In genomic region chr20:2663887-2664719, GRCh38 we compare ENCODE assay signal across 1 cellular context.
A peak's percentile ranks its signal among the peaks of the same experiment; 100 is the strongest.
TF ChIP-seq lines count a peak whose summit lies in the region.

Gene IDH3B, minus strand, starts transcription at chr20:2664216. Its CDS starts 28 bp downstream, at chr20:2664188.

TF ChIP-seq in HepG2, 621 proteins besides CTCF, POLR2A, EP300 and RAD21 (continued from another document and continues in another):
- no peak for TF ChIP-seq ZMAT5 (CRISPR knock-in tag; IDR thresholded peaks at IDR 0.05; ENCODE audit: borderline replicate concordance, low read depth)
- peak; percentile 98 for TF ChIP-seq SMAD3 (CRISPR knock-in tag; IDR thresholded peaks at IDR 0.05)
- TF ChIP-seq ZMYM3 (CRISPR knock-in tag; IDR thresholded peaks at IDR 0.05): peak; percentile 47
- TF ChIP-seq KAT2B (IDR thresholded peaks at IDR 0.05; ENCODE audit: borderline replicate concordance, low read depth, low read length): peak; percentile 20; the same call in 1 of the 2 replicates
- peak; percentile 91 for TF ChIP-seq ZNF709 (CRISPR knock-in tag; IDR thresholded peaks at IDR 0.05)
- TF ChIP-seq IRF9 (CRISPR knock-in tag; IDR thresholded peaks at IDR 0.05; ENCODE audit: borderline replicate concordance): peak; percentile 92
- TF ChIP-seq ZNF180 (CRISPR knock-in tag; IDR thresholded peaks at IDR 0.05; ENCODE audit: borderline replicate concordance, low read depth): no peak; the same call in 1 of the 2 replicates
- TF ChIP-seq HOXA5 (CRISPR knock-in tag; IDR thresholded peaks at IDR 0.05): peak; percentile 96
- TF ChIP-seq, protein P1, sequence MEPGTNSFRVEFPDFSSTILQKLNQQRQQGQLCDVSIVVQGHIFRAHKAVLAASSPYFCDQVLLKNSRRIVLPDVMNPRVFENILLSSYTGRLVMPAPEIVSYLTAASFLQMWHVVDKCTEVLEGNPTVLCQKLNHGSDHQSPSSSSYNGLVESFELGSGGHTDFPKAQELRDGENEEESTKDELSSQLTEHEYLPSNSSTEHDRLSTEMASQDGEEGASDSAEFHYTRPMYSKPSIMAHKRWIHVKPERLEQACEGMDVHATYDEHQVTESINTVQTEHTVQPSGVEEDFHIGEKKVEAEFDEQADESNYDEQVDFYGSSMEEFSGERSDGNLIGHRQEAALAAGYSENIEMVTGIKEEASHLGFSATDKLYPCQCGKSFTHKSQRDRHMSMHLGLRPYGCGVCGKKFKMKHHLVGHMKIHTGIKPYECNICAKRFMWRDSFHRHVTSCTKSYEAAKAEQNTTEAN (CRISPR knock-in tag; conservative IDR thresholded peaks at IDR 0.05): peak; percentile 67
- TF ChIP-seq ZNF558 (CRISPR knock-in tag; IDR thresholded peaks at IDR 0.05; ENCODE audit: borderline replicate concordance): no peak; the same call in 1 of the 2 replicates
- peak; percentile 87 for TF ChIP-seq GATA4 (IDR thresholded peaks at IDR 0.05; ENCODE audit: borderline replicate concordance, low read depth)
- peak; percentile 99 for TF ChIP-seq YEATS2 (CRISPR knock-in tag; IDR thresholded peaks at IDR 0.05; ENCODE audit: borderline replicate concordance)
- TF ChIP-seq, protein P2, sequence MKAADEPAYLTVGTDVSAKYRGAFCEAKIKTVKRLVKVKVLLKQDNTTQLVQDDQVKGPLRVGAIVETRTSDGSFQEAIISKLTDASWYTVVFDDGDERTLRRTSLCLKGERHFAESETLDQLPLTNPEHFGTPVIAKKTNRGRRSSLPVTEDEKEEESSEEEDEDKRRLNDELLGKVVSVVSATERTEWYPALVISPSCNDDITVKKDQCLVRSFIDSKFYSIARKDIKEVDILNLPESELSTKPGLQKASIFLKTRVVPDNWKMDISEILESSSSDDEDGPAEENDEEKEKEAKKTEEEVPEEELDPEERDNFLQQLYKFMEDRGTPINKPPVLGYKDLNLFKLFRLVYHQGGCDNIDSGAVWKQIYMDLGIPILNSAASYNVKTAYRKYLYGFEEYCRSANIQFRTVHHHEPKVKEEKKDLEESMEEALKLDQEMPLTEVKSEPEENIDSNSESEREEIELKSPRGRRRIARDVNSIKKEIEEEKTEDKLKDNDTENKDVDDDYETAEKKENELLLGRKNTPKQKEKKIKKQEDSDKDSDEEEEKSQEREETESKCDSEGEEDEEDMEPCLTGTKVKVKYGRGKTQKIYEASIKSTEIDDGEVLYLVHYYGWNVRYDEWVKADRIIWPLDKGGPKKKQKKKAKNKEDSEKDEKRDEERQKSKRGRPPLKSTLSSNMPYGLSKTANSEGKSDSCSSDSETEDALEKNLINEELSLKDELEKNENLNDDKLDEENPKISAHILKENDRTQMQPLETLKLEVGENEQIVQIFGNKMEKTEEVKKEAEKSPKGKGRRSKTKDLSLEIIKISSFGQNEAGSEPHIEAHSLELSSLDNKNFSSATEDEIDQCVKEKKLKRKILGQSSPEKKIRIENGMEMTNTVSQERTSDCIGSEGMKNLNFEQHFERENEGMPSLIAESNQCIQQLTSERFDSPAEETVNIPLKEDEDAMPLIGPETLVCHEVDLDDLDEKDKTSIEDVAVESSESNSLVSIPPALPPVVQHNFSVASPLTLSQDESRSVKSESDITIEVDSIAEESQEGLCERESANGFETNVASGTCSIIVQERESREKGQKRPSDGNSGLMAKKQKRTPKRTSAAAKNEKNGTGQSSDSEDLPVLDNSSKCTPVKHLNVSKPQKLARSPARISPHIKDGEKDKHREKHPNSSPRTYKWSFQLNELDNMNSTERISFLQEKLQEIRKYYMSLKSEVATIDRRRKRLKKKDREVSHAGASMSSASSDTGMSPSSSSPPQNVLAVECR (CRISPR knock-in tag; IDR thresholded peaks at IDR 0.05; ENCODE audit: borderline replicate concordance): peak; percentile 95; the same call in 1 of the 2 replicates
- TF ChIP-seq HOXA9 (CRISPR knock-in tag; IDR thresholded peaks at IDR 0.05; ENCODE audit: borderline replicate concordance): 0 out of 2 replicates have a peak, but pooled peaks have one; percentile 66
- 0 out of 2 replicates have a peak, but pooled peaks have one; percentile 72 for TF ChIP-seq PAWR (CRISPR knock-in tag; IDR thresholded peaks at IDR 0.05; ENCODE audit: borderline replicate concordance)
- TF ChIP-seq ZNF383 (CRISPR knock-in tag; IDR thresholded peaks at IDR 0.05; ENCODE audit: borderline replicate concordance): no peak
- peak; percentile 87 for TF ChIP-seq ZBTB3 (CRISPR knock-in tag; IDR thresholded peaks at IDR 0.05; ENCODE audit: borderline replicate concordance, low read depth)
- TF ChIP-seq LRRFIP1 (CRISPR knock-in tag; conservative IDR thresholded peaks at IDR 0.05): no peak
- TF ChIP-seq ZNF777 (CRISPR knock-in tag; IDR thresholded peaks at IDR 0.05): peak; percentile 74; the same call in 1 of the 2 replicates
- TF ChIP-seq NR2F6 (IDR thresholded peaks at IDR 0.05): peak; percentile 17; the same call in 1 of the 2 replicates
- peak; percentile 66; the same call in 1 of the 2 replicates for TF ChIP-seq NR2F6 (CRISPR knock-in tag; IDR thresholded peaks at IDR 0.05)
- TF ChIP-seq ZNF564 (CRISPR knock-in tag; IDR thresholded peaks at IDR 0.05): peak; percentile 34; the same call in 1 of the 2 replicates
- no peak for TF ChIP-seq PAF1 (CRISPR knock-in tag; IDR thresholded peaks at IDR 0.05)
- TF ChIP-seq CEBPG (CRISPR knock-in tag; IDR thresholded peaks at IDR 0.05): peak; percentile 49
- TF ChIP-seq AKNA (CRISPR knock-in tag; IDR thresholded peaks at IDR 0.05; ENCODE audit: borderline replicate concordance): no peak; the same call in 1 of the 2 replicates
- peak; percentile 83; the same call in 1 of the 2 replicates for TF ChIP-seq ZNF776 (CRISPR knock-in tag; IDR thresholded peaks at IDR 0.05)
- TF ChIP-seq IRF2 (CRISPR knock-in tag; IDR thresholded peaks at IDR 0.05): peak; percentile 99
- no peak for TF ChIP-seq ZNF7 (CRISPR knock-in tag; IDR thresholded peaks at IDR 0.05)
- peak; percentile 94; the same call in 1 of the 2 replicates for TF ChIP-seq ZNF556 (CRISPR knock-in tag; IDR thresholded peaks at IDR 0.05; ENCODE audit: borderline replicate concordance)
- TF ChIP-seq ZNF530 (CRISPR knock-in tag; IDR thresholded peaks at IDR 0.05; ENCODE audit: low read depth): no peak
- TF ChIP-seq CEBPZ (IDR thresholded peaks at IDR 0.05; ENCODE audit: low read length): no peak
- TF ChIP-seq, protein P3, sequence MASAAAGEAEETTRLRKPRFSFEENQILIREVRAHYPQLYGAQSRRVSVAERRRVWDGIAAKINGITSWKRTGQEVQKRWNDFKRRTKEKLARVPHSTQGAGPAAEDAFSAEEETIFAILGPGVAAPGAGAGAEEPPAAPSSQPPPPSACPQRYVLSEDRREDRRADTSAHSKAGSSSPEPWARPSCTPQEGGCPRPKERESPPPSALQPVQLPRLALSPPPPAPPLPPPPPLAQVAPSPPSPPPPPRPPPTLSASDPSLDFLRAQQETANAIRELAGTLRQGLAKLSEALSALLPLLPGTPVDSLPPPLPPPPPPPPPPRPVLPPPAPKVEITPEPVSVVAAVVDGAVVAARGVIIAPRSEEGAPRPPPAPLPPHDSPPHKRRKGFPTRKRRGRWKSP (CRISPR knock-in tag; IDR thresholded peaks at IDR 0.05): peak; percentile 80
- TF ChIP-seq MIER3 (CRISPR knock-in tag; IDR thresholded peaks at IDR 0.05; ENCODE audit: borderline replicate concordance): peak; percentile 90; the same call in 1 of the 2 replicates
- peak; percentile 92; the same call in 1 of the 2 replicates for TF ChIP-seq ZNF550 (CRISPR knock-in tag; IDR thresholded peaks at IDR 0.05; ENCODE audit: borderline replicate concordance)
- no peak for TF ChIP-seq HMGA1 (CRISPR knock-in tag; conservative IDR thresholded peaks at IDR 0.05)
- TF ChIP-seq ZNF225 (CRISPR knock-in tag; IDR thresholded peaks at IDR 0.05): peak; percentile 79; the same call in 1 of the 2 replicates
- TF ChIP-seq ZNF746 (CRISPR knock-in tag; IDR thresholded peaks at IDR 0.05): peak; percentile 59; the same call in 1 of the 2 replicates
- peak; percentile 97 for TF ChIP-seq ZNF547 (CRISPR knock-in tag; IDR thresholded peaks at IDR 0.05)
- TF ChIP-seq KLF12 (CRISPR knock-in tag; IDR thresholded peaks at IDR 0.05; ENCODE audit: borderline replicate concordance): peak; percentile 39; the same call in 1 of the 2 replicates
